ENCODE assay signal across 29 cellular contexts in the genomic region with DNA sequence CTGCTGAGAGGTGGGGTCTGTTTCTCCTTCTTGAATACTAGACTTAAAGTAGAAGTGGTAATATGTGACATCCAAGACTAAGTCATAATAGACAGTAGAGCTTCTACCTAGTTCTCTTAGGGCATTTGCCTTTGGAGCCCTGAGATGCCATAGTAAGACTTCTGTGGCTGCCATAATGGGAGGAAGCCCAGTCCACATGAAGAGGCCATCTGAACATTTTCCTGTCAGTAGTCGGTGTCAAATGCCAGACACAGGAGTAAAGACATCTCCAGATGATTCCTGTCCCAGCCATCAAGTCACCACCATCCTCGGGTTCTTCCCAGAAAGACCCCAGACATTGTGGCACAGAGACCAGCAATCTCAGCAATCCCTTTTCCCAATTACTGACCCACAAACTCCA. TPM values are rescaled to one million over a fixed set of nuclear protein-coding genes. Genes with fewer than 3 reads are reported as not detected.
"Had no signal": no experiment of that assay in that cellular context is flagged by ENCODE, and none has a peak within 500 bp of the region (broad histone marks: within the 10 kb centered on the region; RNA-seq: fewer than 3 reads in every experiment).

No MANE protein-coding gene starts in this region.

- H3K27me3 ChIP-seq: stomach, suprapubic skin, testis, thyroid gland, tibial artery, tibial nerve, transverse colon, upper lobe of left lung, upper lobe of right lung, uterus, vagina had no signal

- H3K27ac ChIP-seq: stomach, testis, thoracic aorta, thyroid gland, tibial artery, tibial nerve, transverse colon, upper lobe of left lung, upper lobe of right lung, uterus, vagina had no signal

- H3K4me1 ChIP-seq: stomach, testis, thyroid gland, tibial nerve, transverse colon, upper lobe of left lung, upper lobe of right lung, uterus, vagina had no signal

- H3K9me3 ChIP-seq: suprapubic skin, testis, thoracic aorta, thyroid gland, transverse colon, upper lobe of right lung, uterus, vagina had no signal

- ATAC-seq: stimulated activated effector memory CD8-positive, alpha-beta T cell treated with anti-CD3 and anti-CD28 coated beads, Interleukin-12 subunit alpha, Interleukin-12 subunit beta, amount 100 ng/mL, for 72 hours; stimulated activated memory B cell treated with anti-CD40 and anti-IgM and Interleukin-4, amounts not matched to agents 10 μg/mL and 1 μg/mL and 100 μg/mL, for 72 hours; stimulated activated naive B cell treated with anti-CD40 and anti-IgM and Interleukin-4, amounts not matched to agents 10 μg/mL and 1 μg/mL and 100 μg/mL, for 72 hours; stimulated activated naive CD8-positive, alpha-beta T cell treated with anti-CD3 and anti-CD28 coated beads, Interleukin-15, amount 100 ng/mL, for 72 hours; stimulated activated naive CD8-positive, alpha-beta T cell treated with anti-CD3 and anti-CD28 coated beads, Interleukin-15, Interleukin-2, amounts not matched to agents 100 U/mL and 50 U/mL, for 24 hours; upper lobe of right lung had no signal

- H3K36me3 ChIP-seq: stomach, suprapubic skin, thoracic aorta, thyroid gland, tibial artery, tibial nerve, transverse colon, upper lobe of left lung, upper lobe of right lung, uterus, vagina had no signal

- H3K4me3 ChIP-seq: stomach, suprapubic skin, testis, thoracic aorta, thyroid gland, tibial artery, tibial nerve, transverse colon, upper lobe of left lung, upper lobe of right lung, uterus, vagina had no signal

- DNase-seq: stimulated activated CD4-positive, alpha-beta T cell treated with anti-CD3 and anti-CD28 coated beads, Interleukin-2, amount 100 ng/mL, for 48 hours; stimulated activated CD4-positive, alpha-beta T cell treated with anti-CD3 and anti-CD28 coated beads, Interleukin-4, amount 100 ng/mL, for 1 hour; stimulated activated CD4-positive, alpha-beta T cell treated with anti-CD3 and anti-CD28 coated beads, Interleukin-4, amount 100 ng/mL, for 24 hours; stimulated activated CD4-positive, alpha-beta T cell treated with anti-CD3 and anti-CD28 coated beads, Interleukin-4, amount 100 ng/mL, for 4 hours; stimulated activated CD8-positive, alpha-beta memory T cell treated with anti-CD3 and anti-CD28 coated beads, Interleukin-4, amount 100 ng/mL, for 48 hours; stimulated activated naive B cell treated with anti-CD40 and anti-IgM and Interleukin-4, amounts not matched to agents 10 μg/mL and 1 μg/mL and 100 μg/mL, for 72 hours; stimulated activated naive CD4-positive, alpha-beta T cell; stimulated activated naive CD4-positive, alpha-beta T cell treated with Interleukin-2 at 50 U/mL for 16 hours; stimulated activated naive CD8-positive, alpha-beta T cell treated with anti-CD3 and anti-CD28 coated beads, Interleukin-15, amount 100 ng/mL, for 72 hours; stimulated activated naive CD8-positive, alpha-beta T cell treated with anti-CD3 and anti-CD28 coated beads, Interleukin-15, Interleukin-2, amounts not matched to agents 100 U/mL and 50 U/mL, for 24 hours; stomach; substantia nigra; testis; thyroid gland; tibial artery; transverse colon; trophoblast cell; upper lobe of left lung; upper lobe of right lung; uterus had no signal

RNA-seq across cellular contexts. Expression of gene IRX6, which starts 58.1 kb away (rescaled TPM):
- total RNA-seq: stomach, temporal lobe, thoracic aorta, ureter, urinary bladder had no signal
